8 cellular contexts compared by ENCODE assay signal in genomic region chr10:112140110-112140755, GRCh38. TPM values are rescaled to one million over a fixed set of nuclear protein-coding genes. Genes with fewer than 3 reads are reported as not detected.
A peak's percentile ranks its signal among the peaks of the same experiment; 100 is the strongest.
DNase-seq lines count a peak whose midpoint lies in the region; ATAC-seq and TF ChIP-seq lines count a peak whose summit lies in the region.

No MANE protein-coding gene starts in this region.

- H3K27me3 ChIP-seq in OCI-LY3 (ENCODE audit: low read depth, low read length) = no peaks in the 10 kb centered on the region
- no peaks in the 10 kb centered on the region for H3K27me3 ChIP-seq in neutrophil
- no peaks in the 10 kb centered on the region for H3K27me3 ChIP-seq in thyroid gland

- H3K27ac ChIP-seq in OCI-LY3 (ENCODE audit: low read length) = no peak overlapping the region
- no peak overlapping the region for H3K27ac ChIP-seq in neutrophil
- H3K27ac ChIP-seq in thyroid gland = no peak overlapping the region

- intact Hi-C loops in thyroid gland (cut with DNase I) = loop anchor here (10.0 kb wide), 1 partner anchor 175 kb away; no protein-coding TSS in a partner anchor

- WGBS in thyroid gland, 2 donors = 23 to 35% methylated on average over 7 to 10 of the region's 10 CpGs

- TF ChIP-seq POLR2A in thyroid gland (IDR thresholded peaks at IDR 0.05) = no peak

- no peaks in the 10 kb centered on the region for H4K20me1 ChIP-seq in OCI-LY3 (ENCODE audit: insufficient read depth, low read length)

- H3K4me3 ChIP-seq in OCI-LY3 (ENCODE audit: low read length) (no peak overlapping the region), fibroblast of mammary gland (ENCODE audit: control insufficient read depth, low read depth, low read length) (no peak overlapping the region), neutrophil (ENCODE audit: low read depth in 1 of 2, low read length in 1 of 2) (no peak overlapping the region), thyroid gland (replicated peaks in 1 of 3) (no peak overlapping the region)

- peak; percentile 67 for TF ChIP-seq CTCF in OCI-LY3 (IDR thresholded peaks at IDR 0.05; ENCODE audit: low read depth, low read length)
- peak; percentile 94 for TF ChIP-seq CTCF in fibroblast of mammary gland (conservative IDR thresholded peaks at IDR 0.05; ENCODE audit: control insufficient read depth, insufficient read depth, low read depth, low read length)
- TF ChIP-seq CTCF in neutrophil (IDR thresholded peaks at IDR 0.05) = peak; percentile 30
- peak; percentile 26 to 79 (median 48) for TF ChIP-seq CTCF in thyroid gland (IDR thresholded peaks at IDR 0.05)

- no peaks in the 10 kb centered on the region; the same call in 1 of the 2 replicates for H3K4me1 ChIP-seq in OCI-LY3 (ENCODE audit: low read length)
- H3K4me1 ChIP-seq in neutrophil (ENCODE audit: control insufficient read depth in 1 of 2, insufficient read depth in 1 of 2, low read depth in 1 of 2, low read length in 1 of 2) = peaks cover 0 to 4% of the 10 kb centered on the region in 2 experiments
- no peaks in the 10 kb centered on the region for H3K4me1 ChIP-seq in thyroid gland

- H3K9ac ChIP-seq in OCI-LY3 (ENCODE audit: low read length) = no peak overlapping the region

- H3K79me2 ChIP-seq in OCI-LY3 (ENCODE audit: low read length) = no peaks in the 10 kb centered on the region

- H3K36me3 ChIP-seq in OCI-LY3 (replicated peaks; ENCODE audit: low read depth, low read length) = no peaks in the 10 kb centered on the region
- no peaks in the 10 kb centered on the region for H3K36me3 ChIP-seq in neutrophil
- no peaks in the 10 kb centered on the region for H3K36me3 ChIP-seq in thyroid gland

- H3K9me3 ChIP-seq in OCI-LY3 (ENCODE audit: insufficient read depth, low read length) = no peaks in the 10 kb centered on the region
- H3K9me3 ChIP-seq in neutrophil = no peaks in the 10 kb centered on the region
- no peaks in the 10 kb centered on the region for H3K9me3 ChIP-seq in thyroid gland

- peak; percentile 19 for DNase-seq in DMS79 treated with DMSO at 0.1 percent for 48 hours (lab: John Stamatoyannopoulos, UW)
- peak; percentile 76 for DNase-seq in HPDE6-E6E7 (ENCODE audit: extremely low spot score)
- DNase-seq in activated T-cell treated with anti-CD3 and anti-CD28 coated beads, Interleukin-2, amount 50 U/mL, for 1 hour = peak; percentile 69
- DNase-seq in fibroblast of mammary gland (ENCODE audit: low read depth) = peak; percentile 69
- DNase-seq in thyroid gland = peak; percentile 55 to 58

- H2AFZ ChIP-seq in OCI-LY3 (ENCODE audit: low read depth, low read length) = no peak overlapping the region

- peak overlapping the region; percentile 34; the same call in 1 of the 2 replicates for H3K4me2 ChIP-seq in OCI-LY3 (ENCODE audit: low read length)

- ATAC-seq in GM21423 (IDR thresholded peaks at IDR 0.05; ENCODE audit: unreplicated experiment) = peak; percentile 99

RNA-seq across cellular contexts. Expression of gene GPAM, which starts 43.3 kb away (rescaled TPM):
- 10 to 100 TPM; 29.2 to 58.0 (median 40.8) TPM for total RNA-seq in thyroid gland

Comparison
In these comparisons a context has a peak if more than half of its experiments do, and no peak if none do; other contexts are left out.
1. DNase-seq: peak in every context shown above with its lines; median percentile 76 in HPDE6-E6E7; 69 in activated T-cell treated with anti-CD3 and anti-CD28 coated beads, Interleukin-2, amount 50 U/mL, for 1 hour; 69 in fibroblast of mammary gland; 56 in thyroid gland; 19 in DMS79 treated with DMSO at 0.1 percent for 48 hours.
2. CTCF ChIP-seq: peak in every context shown above with its lines; median percentile 94 in fibroblast of mammary gland; 67 in OCI-LY3; 48 in thyroid gland; 30 in neutrophil.